Comparison of ENCODE assay signal across 8 cellular contexts in genomic region chr5:43066231-43066798, GRCh38. TPM values are rescaled to one million over a fixed set of nuclear protein-coding genes. Genes with fewer than 3 reads are reported as not detected.
DNase-seq lines count a peak whose midpoint lies in the region; ATAC-seq and TF ChIP-seq lines count a peak whose summit lies in the region.

No MANE protein-coding gene starts in this region.

- DNase-seq in NCI-H2196 treated with DMSO at 0.1 percent for 48 hours (lab: John Stamatoyannopoulos, UW; ENCODE audit: unreplicated experiment) (peak; percentile 67), dermis microvascular lymphatic vessel endothelial cell (ENCODE audit: low read depth in 2 of 2) (peak; percentile 60 to 75), lower leg skin (ENCODE audit: low spot score in 2 of 2) (peak; percentile 54 to 94)
- peak; percentile 92 for DNase-seq in activated CD4-positive, alpha-beta T cell treated with anti-CD3 and anti-CD28 coated beads, Interleukin-2, amount 10 ng/mL, durations not matched to agents 24 days and 14 days
- peak; percentile 67 to 71 for DNase-seq in stimulated activated CD4-positive, alpha-beta T cell treated with anti-CD3 and anti-CD28 coated beads, Interleukin-4, amount 100 ng/mL, for 4 hours

- peak overlapping the region; percentile 79 for H3K4me3 ChIP-seq in lower leg skin (ENCODE audit: low read depth, poor library complexity, severe bottlenecking)

- H3K27ac Mint-ChIP-seq in activated CD4-positive, alpha-beta T cell treated with anti-CD3 and anti-CD28 coated beads, Interleukin-2, amount 10 ng/mL, durations not matched to agents 24 days and 14 days: peak overlapping the region; percentile 100

- no peak for TF ChIP-seq CTCF in lower leg skin (IDR thresholded peaks at IDR 0.05)

- peak overlapping the region; percentile 92 for H3K4me3 Mint-ChIP-seq in activated CD4-positive, alpha-beta T cell treated with anti-CD3 and anti-CD28 coated beads, Interleukin-2, amount 10 ng/mL, durations not matched to agents 24 days and 14 days

- peak; percentile 64 for TF ChIP-seq POLR2A in GM18505 (IDR thresholded peaks at IDR 0.05; ENCODE audit: borderline replicate concordance, extremely low read depth, insufficient read depth, insufficient read length)
- no peak for TF ChIP-seq POLR2A in lower leg skin (IDR thresholded peaks at IDR 0.05)

- H3K27me3 Mint-ChIP-seq in activated CD4-positive, alpha-beta T cell treated with anti-CD3 and anti-CD28 coated beads, Interleukin-2, amount 10 ng/mL, durations not matched to agents 24 days and 14 days: no peaks in the 10 kb centered on the region

- WGBS in lower leg skin, 2 donors: 0% methylated on average over 38 to 52 of the region's 57 CpGs

- no peaks in the 10 kb centered on the region for H3K9me3 Mint-ChIP-seq in activated CD4-positive, alpha-beta T cell treated with anti-CD3 and anti-CD28 coated beads, Interleukin-2, amount 10 ng/mL, durations not matched to agents 24 days and 14 days

- ATAC-seq in GM18505 (IDR thresholded peaks at IDR 0.05; ENCODE audit: unreplicated experiment): peak; percentile 27
- peak; percentile 35 for ATAC-seq in HG02943 (IDR thresholded peaks at IDR 0.05; ENCODE audit: low read depth, unreplicated experiment)
- no peak for ATAC-seq in HG02884 (IDR thresholded peaks at IDR 0.05; ENCODE audit: unreplicated experiment)

- H3K4me1 Mint-ChIP-seq in activated CD4-positive, alpha-beta T cell treated with anti-CD3 and anti-CD28 coated beads, Interleukin-2, amount 10 ng/mL, durations not matched to agents 24 days and 14 days: peaks cover 32% of the 10 kb centered on the region

- H3K36me3 Mint-ChIP-seq in activated CD4-positive, alpha-beta T cell treated with anti-CD3 and anti-CD28 coated beads, Interleukin-2, amount 10 ng/mL, durations not matched to agents 24 days and 14 days (ENCODE audit: low read depth): peaks cover 26% of the 10 kb centered on the region

- intact Hi-C loops in activated CD4-positive, alpha-beta T cell treated with anti-CD3 and anti-CD28 coated beads, Interleukin-2, amount 10 ng/mL, durations not matched to agents 24 days and 14 days (cut with micrococcal nuclease): loop anchor here (1.0 to 2.0 kb wide), 4 partner anchors 38 to 490 kb away; partner anchors contain the start of genes HMGCS1 and PAIP1
- intact Hi-C loops in lower leg skin (cut with DNase I; ENCODE audit: low total_unique reads): no loop called here

RNA-seq across cellular contexts. Expression of gene ANXA2R, which starts 26.2 kb away (rescaled TPM):
- 1.1 and 1.2 TPM in 2 replicates for total RNA-seq in activated CD4-positive, alpha-beta T cell treated with anti-CD3 and anti-CD28 coated beads, Interleukin-2, amount 10 ng/mL, durations not matched to agents 24 days and 14 days
- total RNA-seq in dermis microvascular lymphatic vessel endothelial cell (6.0 and 9.6 TPM in 2 replicates), lower leg skin (1 to 10 TPM; 1.1 to 2.7 (median 2.4) TPM)

RNA-seq across cellular contexts. Expression of gene ZNF131, which starts 54.4 kb away (rescaled TPM):
- total RNA-seq in activated CD4-positive, alpha-beta T cell treated with anti-CD3 and anti-CD28 coated beads, Interleukin-2, amount 10 ng/mL, durations not matched to agents 24 days and 14 days: 37.9 and 40.1 TPM in 2 replicates
- total RNA-seq in dermis microvascular lymphatic vessel endothelial cell (16.9 and 21.2 TPM in 2 replicates), lower leg skin (10 to 100 TPM; 29.6 to 43.6 (median 35.8) TPM)
